In the genomic region with DNA sequence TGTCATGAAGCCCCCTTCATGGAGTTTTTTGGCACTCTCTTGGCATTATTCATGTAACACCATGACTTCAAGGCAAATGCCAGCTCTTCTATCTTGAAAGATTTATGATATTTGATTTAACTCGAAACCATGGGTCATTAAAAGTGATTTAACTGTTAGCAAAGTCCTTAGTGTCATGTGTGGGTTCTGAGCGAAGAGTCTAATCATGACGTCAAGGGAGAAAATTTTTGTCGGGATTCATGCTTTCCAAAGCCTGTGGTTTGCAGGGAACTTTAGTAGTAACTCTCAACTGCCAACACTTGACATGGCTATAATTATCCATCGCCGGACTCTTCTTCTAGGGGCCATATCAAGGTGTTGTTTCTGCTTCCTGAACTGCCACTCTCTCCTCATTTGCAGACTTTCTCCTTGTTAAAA, we compare ENCODE assay signal across 1 cellular context.
TF ChIP-seq lines count a peak whose summit lies in the region.

No MANE protein-coding gene starts in this region.

TF ChIP-seq in HEK293, 187 proteins besides CTCF, POLR2A, EP300 and RAD21 (continued from another document and continues in another):
- TF ChIP-seq, protein P1, sequence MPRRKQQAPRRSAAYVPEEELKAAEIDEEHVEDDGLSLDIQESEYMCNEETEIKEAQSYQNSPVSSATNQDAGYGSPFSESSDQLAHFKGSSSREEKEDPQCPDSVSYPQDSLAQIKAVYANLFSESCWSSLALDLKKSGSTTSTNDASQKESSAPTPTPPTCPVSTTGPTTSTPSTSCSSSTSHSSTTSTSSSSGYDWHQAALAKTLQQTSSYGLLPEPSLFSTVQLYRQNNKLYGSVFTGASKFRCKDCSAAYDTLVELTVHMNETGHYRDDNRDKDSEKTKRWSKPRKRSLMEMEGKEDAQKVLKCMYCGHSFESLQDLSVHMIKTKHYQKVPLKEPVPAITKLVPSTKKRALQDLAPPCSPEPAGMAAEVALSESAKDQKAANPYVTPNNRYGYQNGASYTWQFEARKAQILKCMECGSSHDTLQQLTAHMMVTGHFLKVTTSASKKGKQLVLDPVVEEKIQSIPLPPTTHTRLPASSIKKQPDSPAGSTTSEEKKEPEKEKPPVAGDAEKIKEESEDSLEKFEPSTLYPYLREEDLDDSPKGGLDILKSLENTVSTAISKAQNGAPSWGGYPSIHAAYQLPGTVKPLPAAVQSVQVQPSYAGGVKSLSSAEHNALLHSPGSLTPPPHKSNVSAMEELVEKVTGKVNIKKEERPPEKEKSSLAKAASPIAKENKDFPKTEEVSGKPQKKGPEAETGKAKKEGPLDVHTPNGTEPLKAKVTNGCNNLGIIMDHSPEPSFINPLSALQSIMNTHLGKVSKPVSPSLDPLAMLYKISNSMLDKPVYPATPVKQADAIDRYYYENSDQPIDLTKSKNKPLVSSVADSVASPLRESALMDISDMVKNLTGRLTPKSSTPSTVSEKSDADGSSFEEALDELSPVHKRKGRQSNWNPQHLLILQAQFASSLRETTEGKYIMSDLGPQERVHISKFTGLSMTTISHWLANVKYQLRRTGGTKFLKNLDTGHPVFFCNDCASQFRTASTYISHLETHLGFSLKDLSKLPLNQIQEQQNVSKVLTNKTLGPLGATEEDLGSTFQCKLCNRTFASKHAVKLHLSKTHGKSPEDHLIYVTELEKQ (tag by site-specific recombination; IDR thresholded peaks at IDR 0.05; ENCODE audit: borderline replicate concordance) = peak; percentile 86
- no peak for TF ChIP-seq ZNF311 (tag by site-specific recombination; IDR thresholded peaks at IDR 0.05; ENCODE audit: borderline replicate concordance)
- TF ChIP-seq ZFHX2 (tag by site-specific recombination; conservative IDR thresholded peaks at IDR 0.05) = no peak
- peak; percentile 84 for TF ChIP-seq KLF8 (tag by site-specific recombination; IDR thresholded peaks at IDR 0.05)
- TF ChIP-seq, protein P2, sequence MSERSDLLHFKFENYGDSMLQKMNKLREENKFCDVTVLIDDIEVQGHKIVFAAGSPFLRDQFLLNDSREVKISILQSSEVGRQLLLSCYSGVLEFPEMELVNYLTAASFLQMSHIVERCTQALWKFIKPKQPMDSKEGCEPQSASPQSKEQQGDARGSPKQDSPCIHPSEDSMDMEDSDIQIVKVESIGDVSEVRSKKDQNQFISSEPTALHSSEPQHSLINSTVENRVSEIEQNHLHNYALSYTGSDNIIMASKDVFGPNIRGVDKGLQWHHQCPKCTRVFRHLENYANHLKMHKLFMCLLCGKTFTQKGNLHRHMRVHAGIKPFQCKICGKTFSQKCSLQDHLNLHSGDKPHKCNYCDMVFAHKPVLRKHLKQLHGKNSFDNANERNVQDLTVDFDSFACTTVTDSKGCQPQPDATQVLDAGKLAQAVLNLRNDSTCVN (tag by site-specific recombination; optimal IDR thresholded peaks at IDR 0.05) = no peak
- TF ChIP-seq ZNF174 (tag by site-specific recombination; IDR thresholded peaks at IDR 0.05) = no peak
- 0 out of 2 replicates have a peak, but pooled peaks have one; percentile 17 for TF ChIP-seq ZNF596 (tag by site-specific recombination; IDR thresholded peaks at IDR 0.05)
- TF ChIP-seq ZNF24 (tag by site-specific recombination; IDR thresholded peaks at IDR 0.05) = peak; percentile 81
- no peak for TF ChIP-seq GLI4 (tag by site-specific recombination; IDR thresholded peaks at IDR 0.05)
- no peak for TF ChIP-seq ZSCAN16 (tag by site-specific recombination; IDR thresholded peaks at IDR 0.05)
- TF ChIP-seq HOXD13 (CRISPR knock-in tag; IDR thresholded peaks at IDR 0.05; ENCODE audit: borderline replicate concordance) = no peak
- TF ChIP-seq ZNF664 (tag by site-specific recombination; IDR thresholded peaks at IDR 0.05) = no peak
- no peak for TF ChIP-seq ZNF2 (tag by site-specific recombination; IDR thresholded peaks at IDR 0.05)
- TF ChIP-seq, protein P3, sequence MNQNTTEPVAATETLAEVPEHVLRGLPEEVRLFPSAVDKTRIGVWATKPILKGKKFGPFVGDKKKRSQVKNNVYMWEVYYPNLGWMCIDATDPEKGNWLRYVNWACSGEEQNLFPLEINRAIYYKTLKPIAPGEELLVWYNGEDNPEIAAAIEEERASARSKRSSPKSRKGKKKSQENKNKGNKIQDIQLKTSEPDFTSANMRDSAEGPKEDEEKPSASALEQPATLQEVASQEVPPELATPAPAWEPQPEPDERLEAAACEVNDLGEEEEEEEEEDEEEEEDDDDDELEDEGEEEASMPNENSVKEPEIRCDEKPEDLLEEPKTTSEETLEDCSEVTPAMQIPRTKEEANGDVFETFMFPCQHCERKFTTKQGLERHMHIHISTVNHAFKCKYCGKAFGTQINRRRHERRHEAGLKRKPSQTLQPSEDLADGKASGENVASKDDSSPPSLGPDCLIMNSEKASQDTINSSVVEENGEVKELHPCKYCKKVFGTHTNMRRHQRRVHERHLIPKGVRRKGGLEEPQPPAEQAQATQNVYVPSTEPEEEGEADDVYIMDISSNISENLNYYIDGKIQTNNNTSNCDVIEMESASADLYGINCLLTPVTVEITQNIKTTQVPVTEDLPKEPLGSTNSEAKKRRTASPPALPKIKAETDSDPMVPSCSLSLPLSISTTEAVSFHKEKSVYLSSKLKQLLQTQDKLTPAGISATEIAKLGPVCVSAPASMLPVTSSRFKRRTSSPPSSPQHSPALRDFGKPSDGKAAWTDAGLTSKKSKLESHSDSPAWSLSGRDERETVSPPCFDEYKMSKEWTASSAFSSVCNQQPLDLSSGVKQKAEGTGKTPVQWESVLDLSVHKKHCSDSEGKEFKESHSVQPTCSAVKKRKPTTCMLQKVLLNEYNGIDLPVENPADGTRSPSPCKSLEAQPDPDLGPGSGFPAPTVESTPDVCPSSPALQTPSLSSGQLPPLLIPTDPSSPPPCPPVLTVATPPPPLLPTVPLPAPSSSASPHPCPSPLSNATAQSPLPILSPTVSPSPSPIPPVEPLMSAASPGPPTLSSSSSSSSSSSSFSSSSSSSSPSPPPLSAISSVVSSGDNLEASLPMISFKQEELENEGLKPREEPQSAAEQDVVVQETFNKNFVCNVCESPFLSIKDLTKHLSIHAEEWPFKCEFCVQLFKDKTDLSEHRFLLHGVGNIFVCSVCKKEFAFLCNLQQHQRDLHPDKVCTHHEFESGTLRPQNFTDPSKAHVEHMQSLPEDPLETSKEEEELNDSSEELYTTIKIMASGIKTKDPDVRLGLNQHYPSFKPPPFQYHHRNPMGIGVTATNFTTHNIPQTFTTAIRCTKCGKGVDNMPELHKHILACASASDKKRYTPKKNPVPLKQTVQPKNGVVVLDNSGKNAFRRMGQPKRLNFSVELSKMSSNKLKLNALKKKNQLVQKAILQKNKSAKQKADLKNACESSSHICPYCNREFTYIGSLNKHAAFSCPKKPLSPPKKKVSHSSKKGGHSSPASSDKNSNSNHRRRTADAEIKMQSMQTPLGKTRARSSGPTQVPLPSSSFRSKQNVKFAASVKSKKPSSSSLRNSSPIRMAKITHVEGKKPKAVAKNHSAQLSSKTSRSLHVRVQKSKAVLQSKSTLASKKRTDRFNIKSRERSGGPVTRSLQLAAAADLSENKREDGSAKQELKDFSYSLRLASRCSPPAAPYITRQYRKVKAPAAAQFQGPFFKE (tag by site-specific recombination; IDR thresholded peaks at IDR 0.05; ENCODE audit: borderline replicate concordance) = no peak
- TF ChIP-seq ZNF423 (tag by site-specific recombination; IDR thresholded peaks at IDR 0.05) = no peak
- no peak for TF ChIP-seq ZNF791 (tag by site-specific recombination; IDR thresholded peaks at IDR 0.05)
- TF ChIP-seq, protein P4, sequence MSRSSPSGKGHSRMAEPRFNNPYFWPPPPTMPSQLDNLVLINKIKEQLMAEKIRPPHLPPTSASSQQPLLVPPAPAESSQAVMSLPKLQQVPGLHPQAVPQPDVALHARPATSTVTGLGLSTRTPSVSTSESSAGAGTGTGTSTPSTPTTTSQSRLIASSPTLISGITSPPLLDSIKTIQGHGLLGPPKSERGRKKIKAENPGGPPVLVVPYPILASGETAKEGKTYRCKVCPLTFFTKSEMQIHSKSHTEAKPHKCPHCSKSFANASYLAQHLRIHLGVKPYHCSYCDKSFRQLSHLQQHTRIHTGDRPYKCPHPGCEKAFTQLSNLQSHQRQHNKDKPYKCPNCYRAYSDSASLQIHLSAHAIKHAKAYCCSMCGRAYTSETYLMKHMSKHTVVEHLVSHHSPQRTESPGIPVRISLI (tag by site-specific recombination; IDR thresholded peaks at IDR 0.05) = no peak; the same call in 1 of the 2 replicates
- no peak; the same call in 1 of the 2 replicates for TF ChIP-seq ZNF561 (tag by site-specific recombination; IDR thresholded peaks at IDR 0.05; ENCODE audit: borderline replicate concordance)
- TF ChIP-seq ZNF830 (tag by site-specific recombination; IDR thresholded peaks at IDR 0.05; ENCODE audit: low read depth) = no peak
- TF ChIP-seq ZNF544 (tag by site-specific recombination; IDR thresholded peaks at IDR 0.05) = no peak
- no peak for TF ChIP-seq HOXC10 (CRISPR knock-in tag; IDR thresholded peaks at IDR 0.05)
- no peak for TF ChIP-seq ZNF211 (tag by site-specific recombination; IDR thresholded peaks at IDR 0.05; ENCODE audit: low read depth)
- no peak for TF ChIP-seq ZNF266 (tag by site-specific recombination; IDR thresholded peaks at IDR 0.05; ENCODE audit: low read depth)
- TF ChIP-seq ZXDB (tag by site-specific recombination; IDR thresholded peaks at IDR 0.05) = peak; percentile 89
- TF ChIP-seq ZNF701 (tag by site-specific recombination; IDR thresholded peaks at IDR 0.05) = no peak
- TF ChIP-seq ZNF600 (tag by site-specific recombination; IDR thresholded peaks at IDR 0.05) = peak; percentile 83
- no peak for TF ChIP-seq ZNF473 (tag by site-specific recombination; IDR thresholded peaks at IDR 0.05)
- TF ChIP-seq RBAK (tag by site-specific recombination; IDR thresholded peaks at IDR 0.05) = no peak
- no peak for TF ChIP-seq ZNF510 (tag by site-specific recombination; IDR thresholded peaks at IDR 0.05; ENCODE audit: insufficient replicate concordance)
- peak; percentile 88 for TF ChIP-seq KLF10 (tag by site-specific recombination; IDR thresholded peaks at IDR 0.05)
- no peak for TF ChIP-seq YY2 (tag by site-specific recombination; IDR thresholded peaks at IDR 0.05)
- TF ChIP-seq ZNF610 (tag by site-specific recombination; IDR thresholded peaks at IDR 0.05; ENCODE audit: borderline replicate concordance) = no peak
- TF ChIP-seq, protein P5, sequence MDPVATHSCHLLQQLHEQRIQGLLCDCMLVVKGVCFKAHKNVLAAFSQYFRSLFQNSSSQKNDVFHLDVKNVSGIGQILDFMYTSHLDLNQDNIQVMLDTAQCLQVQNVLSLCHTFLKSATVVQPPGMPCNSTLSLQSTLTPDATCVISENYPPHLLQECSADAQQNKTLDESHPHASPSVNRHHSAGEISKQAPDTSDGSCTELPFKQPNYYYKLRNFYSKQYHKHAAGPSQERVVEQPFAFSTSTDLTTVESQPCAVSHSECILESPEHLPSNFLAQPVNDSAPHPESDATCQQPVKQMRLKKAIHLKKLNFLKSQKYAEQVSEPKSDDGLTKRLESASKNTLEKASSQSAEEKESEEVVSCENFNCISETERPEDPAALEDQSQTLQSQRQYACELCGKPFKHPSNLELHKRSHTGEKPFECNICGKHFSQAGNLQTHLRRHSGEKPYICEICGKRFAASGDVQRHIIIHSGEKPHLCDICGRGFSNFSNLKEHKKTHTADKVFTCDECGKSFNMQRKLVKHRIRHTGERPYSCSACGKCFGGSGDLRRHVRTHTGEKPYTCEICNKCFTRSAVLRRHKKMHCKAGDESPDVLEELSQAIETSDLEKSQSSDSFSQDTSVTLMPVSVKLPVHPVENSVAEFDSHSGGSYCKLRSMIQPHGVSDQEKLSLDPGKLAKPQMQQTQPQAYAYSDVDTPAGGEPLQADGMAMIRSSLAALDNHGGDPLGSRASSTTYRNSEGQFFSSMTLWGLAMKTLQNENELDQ (tag by site-specific recombination; IDR thresholded peaks at IDR 0.05; ENCODE audit: low read depth) = no peak
- TF ChIP-seq, protein P6, sequence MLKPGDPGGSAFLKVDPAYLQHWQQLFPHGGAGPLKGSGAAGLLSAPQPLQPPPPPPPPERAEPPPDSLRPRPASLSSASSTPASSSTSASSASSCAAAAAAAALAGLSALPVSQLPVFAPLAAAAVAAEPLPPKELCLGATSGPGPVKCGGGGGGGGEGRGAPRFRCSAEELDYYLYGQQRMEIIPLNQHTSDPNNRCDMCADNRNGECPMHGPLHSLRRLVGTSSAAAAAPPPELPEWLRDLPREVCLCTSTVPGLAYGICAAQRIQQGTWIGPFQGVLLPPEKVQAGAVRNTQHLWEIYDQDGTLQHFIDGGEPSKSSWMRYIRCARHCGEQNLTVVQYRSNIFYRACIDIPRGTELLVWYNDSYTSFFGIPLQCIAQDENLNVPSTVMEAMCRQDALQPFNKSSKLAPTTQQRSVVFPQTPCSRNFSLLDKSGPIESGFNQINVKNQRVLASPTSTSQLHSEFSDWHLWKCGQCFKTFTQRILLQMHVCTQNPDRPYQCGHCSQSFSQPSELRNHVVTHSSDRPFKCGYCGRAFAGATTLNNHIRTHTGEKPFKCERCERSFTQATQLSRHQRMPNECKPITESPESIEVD (tag by site-specific recombination; IDR thresholded peaks at IDR 0.05) = peak; percentile 98
- no peak for TF ChIP-seq ZNF623 (tag by site-specific recombination; IDR thresholded peaks at IDR 0.05)
- TF ChIP-seq ZNF792 (tag by site-specific recombination; IDR thresholded peaks at IDR 0.05) = no peak
- TF ChIP-seq, protein P7, sequence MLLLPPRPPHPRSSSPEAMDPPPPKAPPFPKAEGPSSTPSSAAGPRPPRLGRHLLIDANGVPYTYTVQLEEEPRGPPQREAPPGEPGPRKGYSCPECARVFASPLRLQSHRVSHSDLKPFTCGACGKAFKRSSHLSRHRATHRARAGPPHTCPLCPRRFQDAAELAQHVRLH (tag by site-specific recombination; IDR thresholded peaks at IDR 0.05) = 0 out of 2 replicates have a peak, but pooled peaks have one; percentile 51
- TF ChIP-seq MEIS1 (CRISPR knock-in tag; IDR thresholded peaks at IDR 0.05; ENCODE audit: borderline replicate concordance) = no peak
- no peak for TF ChIP-seq ZNF585B (tag by site-specific recombination; IDR thresholded peaks at IDR 0.05)
- TF ChIP-seq SP3 (tag by site-specific recombination; IDR thresholded peaks at IDR 0.05) = no peak; the same call in 1 of the 2 replicates
- TF ChIP-seq, protein P8, sequence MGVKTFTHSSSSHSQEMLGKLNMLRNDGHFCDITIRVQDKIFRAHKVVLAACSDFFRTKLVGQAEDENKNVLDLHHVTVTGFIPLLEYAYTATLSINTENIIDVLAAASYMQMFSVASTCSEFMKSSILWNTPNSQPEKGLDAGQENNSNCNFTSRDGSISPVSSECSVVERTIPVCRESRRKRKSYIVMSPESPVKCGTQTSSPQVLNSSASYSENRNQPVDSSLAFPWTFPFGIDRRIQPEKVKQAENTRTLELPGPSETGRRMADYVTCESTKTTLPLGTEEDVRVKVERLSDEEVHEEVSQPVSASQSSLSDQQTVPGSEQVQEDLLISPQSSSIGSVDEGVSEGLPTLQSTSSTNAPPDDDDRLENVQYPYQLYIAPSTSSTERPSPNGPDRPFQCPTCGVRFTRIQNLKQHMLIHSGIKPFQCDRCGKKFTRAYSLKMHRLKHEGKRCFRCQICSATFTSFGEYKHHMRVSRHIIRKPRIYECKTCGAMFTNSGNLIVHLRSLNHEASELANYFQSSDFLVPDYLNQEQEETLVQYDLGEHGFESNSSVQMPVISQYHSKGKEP (tag by site-specific recombination; IDR thresholded peaks at IDR 0.05) = peak; percentile 67; the same call in 1 of the 2 replicates
